In the genomic region with DNA sequence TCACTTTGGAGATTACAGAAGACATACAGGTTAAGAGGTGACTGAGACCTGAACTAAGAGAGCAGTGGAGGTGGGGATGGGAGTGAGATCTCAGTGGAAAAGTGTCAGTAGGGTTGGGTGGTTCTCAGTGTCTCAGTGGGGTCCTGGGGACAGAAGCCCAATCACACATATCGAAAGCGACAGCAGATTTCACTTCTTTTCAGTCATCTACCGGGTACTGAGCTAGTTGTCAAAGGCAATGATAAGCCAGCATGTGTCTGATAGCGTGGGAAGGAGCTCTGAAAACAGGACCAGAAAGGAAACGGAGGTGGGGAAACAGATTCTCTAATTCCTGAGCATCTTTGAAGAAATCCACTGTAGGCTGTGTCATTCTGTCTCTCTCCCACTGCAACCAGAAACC, we compare ENCODE assay signal across 16 cellular contexts. TPM values are rescaled to one million over a fixed set of nuclear protein-coding genes. Genes with fewer than 3 reads are reported as not detected.
DNase-seq lines count a peak whose midpoint lies in the region; ATAC-seq lines count a peak whose summit lies in the region.
"Had no signal": no experiment of that assay in that cellular context is flagged by ENCODE, and none has a peak within 500 bp of the region (broad histone marks: within the 10 kb centered on the region; RNA-seq: fewer than 3 reads in every experiment).

No MANE protein-coding gene starts in this region.

- no peak overlapping the region for H3K4me3 Mint-ChIP-seq in activated T-cell treated with anti-CD3 and anti-CD28 coated beads, Interleukin-2, amount 50 U/mL, for 4 hours
- H3K4me3 Mint-ChIP-seq: activated naive CD4-positive, alpha-beta T cell treated with anti-CD3 and anti-CD28 coated beads, Interleukin-2, amount 50 U/mL, for 24 hours; naive B cell; T-helper 17 cell had no signal

- DNase-seq in activated T-cell treated with anti-CD3 and anti-CD28 coated beads for 24 hours (ENCODE audit: low read depth) (peak; percentile 45), activated T-cell treated with anti-CD3 and anti-CD28 coated beads for 4 hours (no peak), COLO829 (ENCODE audit: low spot score) (no peak), NCI-H2227 (lab: John Stamatoyannopoulos, UW; ENCODE audit: unreplicated experiment) (no peak)
- no peak for DNase-seq in activated T-cell treated with anti-CD3 and anti-CD28 coated beads, Interleukin-2, amount 50 U/mL, for 4 hours
- DNase-seq in stimulated activated CD8-positive, alpha-beta memory T cell treated with anti-CD3 and anti-CD28 coated beads, Interleukin-15, amount 100 ng/mL, for 48 hours (ENCODE audit: low read depth in 2 of 2), result peak; percentile 19 to 36
- DNase-seq: ACHN, dermis blood vessel endothelial cell, EL, foreskin melanocyte, KG1, naive B cell, T-helper 17 cell had no signal

- peaks cover 4% of the 10 kb centered on the region for H3K36me3 Mint-ChIP-seq in activated T-cell treated with anti-CD3 and anti-CD28 coated beads, Interleukin-2, amount 50 U/mL, for 4 hours (ENCODE audit: insufficient read depth)
- H3K36me3 Mint-ChIP-seq: naive B cell had no signal

- H3K9me3 Mint-ChIP-seq in activated T-cell treated with anti-CD3 and anti-CD28 coated beads, Interleukin-2, amount 50 U/mL, for 4 hours, result peaks cover 10% of the 10 kb centered on the region

- no peaks in the 10 kb centered on the region for H3K27me3 Mint-ChIP-seq in activated T-cell treated with anti-CD3 and anti-CD28 coated beads, Interleukin-2, amount 50 U/mL, for 4 hours (ENCODE audit: low read depth)
- H3K27me3 Mint-ChIP-seq: activated naive CD4-positive, alpha-beta T cell treated with anti-CD3 and anti-CD28 coated beads, Interleukin-2, amount 50 U/mL, for 24 hours; T-helper 17 cell had no signal

- ATAC-seq in HG02852 (IDR thresholded peaks at IDR 0.05; ENCODE audit: unreplicated experiment) (peak; percentile 41), GM21737 (IDR thresholded peaks at IDR 0.05; ENCODE audit: unreplicated experiment) (no peak)
- ATAC-seq in activated T-cell treated with anti-CD3 and anti-CD28 coated beads, Interleukin-2, amount 50 U/mL, for 4 hours, result peak; percentile 84 to 86

- H3K4me1 Mint-ChIP-seq in activated T-cell treated with anti-CD3 and anti-CD28 coated beads, Interleukin-2, amount 50 U/mL, for 4 hours (ENCODE audit: low read depth), result peaks cover 14% of the 10 kb centered on the region
- H3K4me1 Mint-ChIP-seq: naive B cell had no signal

RNA-seq across cellular contexts. Expression of a gene that starts 59.5 kb away (rescaled TPM):
- total RNA-seq in activated T-cell treated with anti-CD3 and anti-CD28 coated beads, Interleukin-2, amount 50 U/mL, for 4 hours, result 1 to 10 TPM; 1.2 to 2.1 (median 1.6) TPM

Comparison
In these comparisons a context has a peak if more than half of its experiments do, and no peak if none do; other contexts are left out.
1. DNase-seq: peak in activated T-cell treated with anti-CD3 and anti-CD28 coated beads for 24 hours (single experiment) and stimulated activated CD8-positive, alpha-beta memory T cell treated with anti-CD3 and anti-CD28 coated beads, Interleukin-15, amount 100 ng/mL, for 48 hours (2 of 2); none in activated T-cell treated with anti-CD3 and anti-CD28 coated beads for 4 hours (single experiment), activated T-cell treated with anti-CD3 and anti-CD28 coated beads, Interleukin-2, amount 50 U/mL, for 4 hours (single experiment), COLO829 (single experiment) and NCI-H2227 (single experiment).